ENCODE assay signal across 28 cellular contexts in the genomic region with DNA sequence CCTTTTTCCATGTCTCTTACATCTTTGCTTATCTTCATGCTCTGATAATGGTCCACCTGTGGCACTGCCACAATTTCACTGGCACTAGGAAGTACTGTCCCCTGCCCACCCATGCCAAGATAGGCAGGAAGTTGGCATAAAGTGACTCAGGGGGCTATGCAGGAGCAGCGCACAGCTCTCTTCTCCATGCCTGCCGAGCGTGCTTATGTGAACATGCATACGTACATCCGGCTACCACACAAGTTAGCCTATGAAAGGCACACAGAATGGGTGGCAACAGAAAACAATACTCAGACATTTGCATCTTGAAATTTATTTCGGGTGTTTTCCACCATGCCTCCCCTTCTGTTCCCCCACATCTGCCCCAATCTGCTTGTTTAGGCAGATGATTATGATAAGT.
"Had no signal": no experiment of that assay in that cellular context is flagged by ENCODE, and none has a peak within 500 bp of the region (broad histone marks: within the 10 kb centered on the region; RNA-seq: fewer than 3 reads in every experiment).

No MANE protein-coding gene starts in this region.

- H3K4me1 ChIP-seq: ascending aorta, breast epithelium had no signal

- H3K27ac ChIP-seq: ascending aorta, breast epithelium, cardiac muscle cell, colonic mucosa, esophagus squamous epithelium, gastroesophageal sphincter had no signal

- ATAC-seq: activated naive CD4-positive, alpha-beta T cell treated with anti-CD3 and anti-CD28 coated beads, Interleukin-2, amount 50 U/mL, for 72 hours; activated T-cell treated with anti-CD3 and anti-CD28 coated beads, Interleukin-2, amount 50 U/mL, for 72 hours; effector memory CD8-positive, alpha-beta T cell; gastroesophageal sphincter; T-helper 17 cell; WTC11 had no signal

- H3K36me3 ChIP-seq: ascending aorta, breast epithelium, cardiac muscle cell, colonic mucosa, esophagus squamous epithelium, gastroesophageal sphincter had no signal

- H3K9me3 ChIP-seq: ascending aorta, breast epithelium, colonic mucosa, esophagus squamous epithelium, gastroesophageal sphincter had no signal

- H3K27me3 ChIP-seq: ascending aorta, breast epithelium, colonic mucosa, esophagus squamous epithelium, gastroesophageal sphincter had no signal

- DNase-seq: activated CD4-positive, alpha-beta memory T cell treated with anti-CD3 and anti-CD28 coated beads, Interleukin-2, amount 10 ng/mL, durations not matched to agents 7 days and 5 days; activated CD4-positive, alpha-beta T cell treated with anti-CD3 and anti-CD28 coated beads for 1 hour; activated CD4-positive, alpha-beta T cell treated with anti-CD3 and anti-CD28 coated beads for 4 hours; activated CD4-positive, alpha-beta T cell treated with anti-CD3 and anti-CD28 coated beads, Interleukin-2, amount 10 ng/mL, durations not matched to agents 7 days and 5 days; activated CD4-positive, alpha-beta T cell treated with anti-CD3 and anti-CD28 coated beads, Interleukin-2, amount 50 U/mL, for 4 hours; activated CD8-positive, alpha-beta memory T cell treated with anti-CD3 and anti-CD28 coated beads, Interleukin-2, amount 50 U/mL, for 48 hours; activated gamma-delta T cell; activated naive CD4-positive, alpha-beta T cell; activated naive CD4-positive, alpha-beta T cell treated with anti-CD3 and anti-CD28 coated beads, Interleukin-2, amount 10 ng/mL, durations not matched to agents 7 days and 5 days; activated naive CD8-positive, alpha-beta T cell treated with anti-CD3 and anti-CD28 coated beads, Interleukin-2, amount 10 ng/mL, durations not matched to agents 7 days and 5 days; activated T-cell treated with anti-CD3 and anti-CD28 coated beads for 4 hours; activated T-cell treated with anti-CD3 and anti-CD28 coated beads, Interleukin-2, amount 50 U/mL, for 24 hours; activated T-cell treated with anti-CD3 and anti-CD28 coated beads, Interleukin-2, amount 50 U/mL, for 72 hours; central memory CD4-positive, alpha-beta T cell; cerebellar nuclear complex; colonic mucosa; effector memory CD8-positive, alpha-beta T cell; erythroblast; esophagus squamous epithelium; foreskin melanocyte; T-helper 1 cell; T-helper 17 cell had no signal

- H3K4me3 ChIP-seq: ascending aorta, breast epithelium, cardiac muscle cell, colonic mucosa, esophagus squamous epithelium, gastroesophageal sphincter had no signal
